ENCODE assay signal across 8 cellular contexts in the genomic region with DNA sequence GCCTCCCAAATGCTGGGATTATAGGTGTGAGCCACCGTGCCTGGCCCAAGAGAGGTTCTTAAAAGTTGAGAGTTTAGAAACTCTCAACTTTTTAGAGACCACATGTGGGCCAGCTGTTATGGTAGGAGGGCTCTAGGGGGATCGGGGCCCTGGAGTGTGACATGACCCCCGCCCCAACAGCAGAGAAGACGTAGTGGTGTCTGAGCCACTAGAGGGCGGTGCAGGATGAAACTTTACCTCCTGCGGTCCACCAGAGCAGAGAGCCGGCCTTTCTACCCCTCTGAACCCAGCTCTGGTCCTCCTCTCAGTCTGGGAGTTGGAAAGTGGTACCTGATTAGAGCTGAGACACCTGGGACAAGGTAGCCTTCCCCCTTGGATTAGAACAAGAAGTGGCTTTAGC. TPM values are rescaled to one million over a fixed set of nuclear protein-coding genes. Genes with fewer than 3 reads are reported as not detected.
DNase-seq lines count a peak whose midpoint lies in the region; ATAC-seq and TF ChIP-seq lines count a peak whose summit lies in the region.

No MANE protein-coding gene starts in this region.

- ATAC-seq in naive thymus-derived CD8-positive, alpha-beta T cell: peak; percentile 57 to 84
- ATAC-seq in GM19467 (IDR thresholded peaks at IDR 0.05; ENCODE audit: unreplicated experiment): no peak

- peaks cover 6 to 14% (median 10%) of the 10 kb centered on the region in 4 donors for H3K4me1 Mint-ChIP-seq in naive thymus-derived CD8-positive, alpha-beta T cell
- H3K4me1 Mint-ChIP-seq in type B pancreatic cell (ENCODE audit: unreplicated experiment): peaks cover 5% of the 10 kb centered on the region

- TF ChIP-seq CTCF in BJ (IDR thresholded peaks at IDR 0.05; ENCODE audit: insufficient read depth, low read depth, low read length) (peak; percentile 81), HEK293 (tag by site-specific recombination; IDR thresholded peaks at IDR 0.05) (peak; percentile 73), epithelial cell of proximal tubule (conservative IDR thresholded peaks at IDR 0.05; ENCODE audit: low read depth, low read length) (peak; percentile 79), type B pancreatic cell (conservative IDR thresholded peaks at IDR 0.05) (peak; percentile 92)

- no peaks in the 10 kb centered on the region for H3K9me3 ChIP-seq in HEK293 (ENCODE audit: control insufficient read depth, insufficient read depth, low read depth, low read length)

- H3K27ac ChIP-seq in HEK293 (ENCODE audit: extremely low read depth, low read depth, low read length): no peak overlapping the region

- peaks cover 0 to 82% (median 7%) of the 10 kb centered on the region in 3 donors for H3K36me3 Mint-ChIP-seq in naive thymus-derived CD8-positive, alpha-beta T cell
- peaks cover 38% of the 10 kb centered on the region for H3K36me3 Mint-ChIP-seq in type B pancreatic cell

- H3K4me1 ChIP-seq in HEK293 (ENCODE audit: control insufficient read depth, insufficient read depth, low read length): no peaks in the 10 kb centered on the region

- no peaks in the 10 kb centered on the region for H3K27me3 ChIP-seq in BJ (ENCODE audit: control insufficient read depth, insufficient read depth, low read length)

- no peaks in the 10 kb centered on the region for H3K27me3 Mint-ChIP-seq in naive thymus-derived CD8-positive, alpha-beta T cell
- peaks cover 3% of the 10 kb centered on the region for H3K27me3 Mint-ChIP-seq in type B pancreatic cell

- H3K36me3 ChIP-seq in BJ (ENCODE audit: control insufficient read depth, insufficient read depth, low read length): peaks cover 39% of the 10 kb centered on the region
- H3K36me3 ChIP-seq in HEK293 (ENCODE audit: control insufficient read depth in 2 of 2, insufficient read depth in 1 of 2, low read length in 2 of 2): peaks cover 34 to 92% of the 10 kb centered on the region in 2 experiments

- DNase-seq in BJ (ENCODE audit: low read depth): no peak
- DNase-seq in NCI-H748 treated with DMSO at 0.1 percent for 48 hours (lab: John Stamatoyannopoulos, UW): peak; percentile 8
- DNase-seq in activated CD8-positive, alpha-beta memory T cell treated with anti-CD3 and anti-CD28 coated beads, Interleukin-2, amount 50 U/mL, for 4 hours: peak; percentile 45
- DNase-seq in epithelial cell of proximal tubule (ENCODE audit: low read depth): no peak
- peak; percentile 11 to 67 (median 25) for DNase-seq in naive thymus-derived CD8-positive, alpha-beta T cell
- peak; percentile 77 for DNase-seq in type B pancreatic cell (ENCODE audit: extremely low spot score, unreplicated experiment)

- H3K4me3 Mint-ChIP-seq in naive thymus-derived CD8-positive, alpha-beta T cell: no peak overlapping the region
- no peak overlapping the region for H3K4me3 Mint-ChIP-seq in type B pancreatic cell

- POLR2A ChIA-PET in BJ (lab: Charles Lee) (no interaction called here), HEK293 (lab: Yijun Ruan, JAX) (interaction anchor here (0.8 to 1.6 kb wide), 5 partner anchors 8 to 43 kb away, joined by 3 to 7 read pairs (median 3); partner anchors contain the start of gene CDK5RAP3)
- POLR2A ChIA-PET in naive thymus-derived CD8-positive, alpha-beta T cell (lab: Charles Lee): no interaction called here

- H3K4me3 ChIP-seq in BJ (ENCODE audit: low read depth, low read length): no peak overlapping the region
- H3K4me3 ChIP-seq in HEK293 (ENCODE audit: low read depth, low read length): no peak overlapping the region
- no peak overlapping the region for H3K4me3 ChIP-seq in epithelial cell of proximal tubule (ENCODE audit: low read depth, low read length)

- CTCF ChIA-PET in BJ (lab: Yijun Ruan, JAX): interaction anchor here (0.7 to 30.9 kb wide), 29 partner anchors 8 to 672 kb away, joined by 3 to 575 read pairs (median 5); partner anchors contain the start of genes CBX1, CDK5RAP3, NFE2L1 and PNPO
- CTCF ChIA-PET in HEK293 (lab: Yijun Ruan, JAX): interaction anchor here (0.6 to 21.9 kb wide), 33 partner anchors 8 to 1903 kb away, joined by 3 to 592 read pairs (median 5); partner anchors contain the start of genes CBX1, CDK5RAP3, PNPO and PRR15L

- H3K9me3 Mint-ChIP-seq in naive thymus-derived CD8-positive, alpha-beta T cell: no peaks in the 10 kb centered on the region
- H3K9me3 Mint-ChIP-seq in type B pancreatic cell: no peaks in the 10 kb centered on the region

- H3K27ac Mint-ChIP-seq in naive thymus-derived CD8-positive, alpha-beta T cell: no peak overlapping the region
- no peak overlapping the region for H3K27ac Mint-ChIP-seq in type B pancreatic cell

TF ChIP-seq in HEK293, 187 proteins besides CTCF, POLR2A, EP300 and RAD21:
- TF ChIP-seq KLF8 (tag by site-specific recombination; IDR thresholded peaks at IDR 0.05) (no peak), ZNF529 (tag by site-specific recombination; IDR thresholded peaks at IDR 0.05; ENCODE audit: insufficient replicate concordance) (no peak), ZBTB10 (tag by site-specific recombination; IDR thresholded peaks at IDR 0.05) (0 out of 2 replicates have a peak, but pooled peaks have one; percentile 45), ZEB2 (tag by site-specific recombination; IDR thresholded peaks at IDR 0.05) (peak; percentile 64; the same call in 1 of the 2 replicates), IKZF3 (tag by site-specific recombination; IDR thresholded peaks at IDR 0.05) (no peak), ZNF654 (tag by site-specific recombination; IDR thresholded peaks at IDR 0.05; ENCODE audit: low read depth) (peak; percentile 74), ZNF2 (tag by site-specific recombination; IDR thresholded peaks at IDR 0.05) (0 out of 2 replicates have a peak, but pooled peaks have one; percentile 47), KLF17 (tag by site-specific recombination; IDR thresholded peaks at IDR 0.05) (0 out of 2 replicates have a peak, but pooled peaks have one; percentile 26)
TF ChIP-seq in HEK293: peak in this region for 5.

RNA-seq across cellular contexts. Expression of gene CDK5RAP3, which starts 7.4 kb away (rescaled TPM):
- 76.6 and 98.1 TPM in 2 replicates for polyA plus RNA-seq in BJ (2011; rRNA removed)
- polyA minus RNA-seq in BJ (2011; rRNA and poly(A)+ RNA removed): 38.6 and 66.7 TPM in 2 replicates
- total RNA-seq in epithelial cell of proximal tubule (71.0 and 111 TPM in 2 replicates), type B pancreatic cell (ENCODE audit: low replicate concordance) (187 and 217 TPM in 2 replicates)
- total RNA-seq in naive thymus-derived CD8-positive, alpha-beta T cell: 100 to 1,000 TPM; 352 to 356 TPM
- polyA plus RNA-seq in naive thymus-derived CD8-positive, alpha-beta T cell: 10 to 100 TPM; 63.6 to 73.0 (median 70.2) TPM

RNA-seq across cellular contexts. Expression of gene PRR15L, which starts 20.6 kb away (rescaled TPM):
- polyA plus RNA-seq in BJ (2011; rRNA removed): not detected in 2 replicates
- not detected in 2 replicates for polyA minus RNA-seq in BJ (2011; rRNA and poly(A)+ RNA removed)
- total RNA-seq in epithelial cell of proximal tubule (3.5 and 3.8 TPM in 2 replicates), type B pancreatic cell (ENCODE audit: low replicate concordance) (20.0 and 32.5 TPM in 2 replicates)
- not detected for total RNA-seq in naive thymus-derived CD8-positive, alpha-beta T cell
- polyA plus RNA-seq in naive thymus-derived CD8-positive, alpha-beta T cell: under 1 TPM; 0.14 to 0.36 (median 0.16) TPM

RNA-seq across cellular contexts. Expression of gene PNPO, which starts 37.0 kb away (rescaled TPM):
- 15.9 and 19.6 TPM in 2 replicates for polyA plus RNA-seq in BJ (2011; rRNA removed)
- polyA minus RNA-seq in BJ (2011; rRNA and poly(A)+ RNA removed): 20.8 and 38.8 TPM in 2 replicates
- total RNA-seq in epithelial cell of proximal tubule (39.5 and 47.6 TPM in 2 replicates), type B pancreatic cell (ENCODE audit: low replicate concordance) (12.8 and 16.3 TPM in 2 replicates)
- 10 to 100 TPM; 17.2 to 20.8 TPM for total RNA-seq in naive thymus-derived CD8-positive, alpha-beta T cell
- 10 to 100 TPM; 26.0 to 31.8 (median 29.9) TPM for polyA plus RNA-seq in naive thymus-derived CD8-positive, alpha-beta T cell

RNA-seq across cellular contexts. Expression of gene COPZ2, which starts 59.3 kb away (rescaled TPM):
- 132 and 181 TPM in 2 replicates for polyA plus RNA-seq in BJ (2011; rRNA removed)
- polyA minus RNA-seq in BJ (2011; rRNA and poly(A)+ RNA removed): 103 and 118 TPM in 2 replicates
- total RNA-seq in epithelial cell of proximal tubule (2.6 and 8.0 TPM in 2 replicates), type B pancreatic cell (ENCODE audit: low replicate concordance) (1.9 and 5.7 TPM in 2 replicates)
- total RNA-seq in naive thymus-derived CD8-positive, alpha-beta T cell: 1 to 10 TPM; 1.2 to 2.4 TPM
- 1 to 10 TPM in 2 of 3 donors, under 1 TPM in 1; 0.84 to 7.1 (median 1.6) TPM for polyA plus RNA-seq in naive thymus-derived CD8-positive, alpha-beta T cell

Comparison
In these comparisons a context has a peak if more than half of its experiments do, and no peak if none do; other contexts are left out.
1. DNase-seq: peak in NCI-H748 treated with DMSO at 0.1 percent for 48 hours (single experiment), activated CD8-positive, alpha-beta memory T cell treated with anti-CD3 and anti-CD28 coated beads, Interleukin-2, amount 50 U/mL, for 4 hours (single experiment), naive thymus-derived CD8-positive, alpha-beta T cell (10 of 10) and type B pancreatic cell (single experiment); none in BJ (single experiment) and epithelial cell of proximal tubule (single experiment).
2. Peak in every context shown above with its lines, with median percentiles within 50 percentile points of each other: CTCF ChIP-seq.